Comparison of ENCODE assay signal across 10 cellular contexts in the genomic region with DNA sequence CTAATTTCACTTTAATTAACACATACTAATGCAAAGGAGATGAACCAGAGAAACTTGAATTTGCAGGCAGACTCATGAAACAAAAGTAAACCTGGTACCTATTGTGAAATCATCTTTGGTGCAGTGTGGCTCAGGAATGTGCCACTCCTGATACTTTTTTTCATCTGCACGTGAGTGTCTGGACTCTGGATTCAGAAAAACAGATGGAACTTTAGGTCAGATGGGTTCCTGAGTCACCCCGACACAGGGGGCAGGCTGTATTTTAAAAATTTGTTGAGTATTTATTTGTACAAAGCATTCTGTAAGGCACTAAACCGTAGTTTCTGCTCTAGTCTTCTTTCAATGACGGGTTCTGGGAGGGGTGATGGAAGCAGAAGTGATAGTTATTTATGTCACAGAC. TPM values are rescaled to one million over a fixed set of nuclear protein-coding genes. Genes with fewer than 3 reads are reported as not detected.
DNase-seq lines count a peak whose midpoint lies in the region; ATAC-seq and TF ChIP-seq lines count a peak whose summit lies in the region.
"Had no signal": no experiment of that assay in that cellular context is flagged by ENCODE, and none has a peak within 500 bp of the region (broad histone marks: within the 10 kb centered on the region; RNA-seq: fewer than 3 reads in every experiment).

No MANE protein-coding gene starts in this region.

- TF ChIP-seq CTCF in astrocyte of the spinal cord (IDR thresholded peaks at IDR 0.05; ENCODE audit: low read depth, low read length) (no peak), left lung (IDR thresholded peaks at IDR 0.05) (no peak), transverse colon (IDR thresholded peaks at IDR 0.05) (no peak)

- H3K4me3 ChIP-seq in astrocyte of the spinal cord (ENCODE audit: low read depth, low read length) (no peak overlapping the region), left lung (no peak overlapping the region), transverse colon (no peak overlapping the region)

- H3K27ac Mint-ChIP-seq in activated naive CD4-positive, alpha-beta T cell treated with anti-CD3 and anti-CD28 coated beads, Interleukin-2, amount 50 U/mL, for 24 hours = peak overlapping the region; percentile 87

- peaks cover 12% of the 10 kb centered on the region for H3K27me3 Mint-ChIP-seq in activated naive CD4-positive, alpha-beta T cell treated with anti-CD3 and anti-CD28 coated beads, Interleukin-2, amount 50 U/mL, for 24 hours

- H3K4me1 ChIP-seq in left lung (peaks cover 14 to 26% of the 10 kb centered on the region in 2 donors), transverse colon (peaks cover 4 to 17% (median 9%) of the 10 kb centered on the region in 4 donors)
- H3K4me1 ChIP-seq: BE2C had no signal

- in situ Hi-C loops in astrocyte of the spinal cord (cut with HindIII; ENCODE audit: low sequenced_read_pairs) = no loop called here
- in situ Hi-C loops in transverse colon (cut with MboI; ENCODE audit: low pct_ligation_motif_present in 1 of 4, low pct_unique_long_range_greater_than_20kb in 1 of 4, low sequenced_read_pairs in 3 of 4) = loop anchor here in 2 of 4 donors (25.0 kb wide), 1 partner anchor 1256 kb away; no protein-coding TSS in a partner anchor

- H3K4me1 Mint-ChIP-seq in activated naive CD4-positive, alpha-beta T cell treated with anti-CD3 and anti-CD28 coated beads, Interleukin-2, amount 50 U/mL, for 24 hours = peaks cover 29% of the 10 kb centered on the region

- intact Hi-C loops in left lung (cut with DNase I) (no loop called here), transverse colon (cut with DNase I; ENCODE audit: low total_unique reads) (no loop called here)

- no peaks in the 10 kb centered on the region for H3K9me3 ChIP-seq in left lung
- no peaks in the 10 kb centered on the region for H3K9me3 ChIP-seq in transverse colon
- H3K9me3 ChIP-seq: BE2C had no signal

- no peaks in the 10 kb centered on the region for H3K9me3 Mint-ChIP-seq in activated naive CD4-positive, alpha-beta T cell treated with anti-CD3 and anti-CD28 coated beads, Interleukin-2, amount 50 U/mL, for 24 hours

- H3K27me3 ChIP-seq in left lung (no peaks in the 10 kb centered on the region), transverse colon (no peaks in the 10 kb centered on the region)

- DNase-seq in activated naive CD4-positive, alpha-beta T cell (lab: John Stamatoyannopoulos, UW) = no peak
- peak; percentile 81 for DNase-seq in astrocyte of the spinal cord (ENCODE audit: low read depth, low spot score)
- DNase-seq in left lung = no peak
- DNase-seq in transverse colon = no peak
- DNase-seq in NCI-H526 treated with DMSO at 0.1 percent for 48 hours (lab: John Stamatoyannopoulos, UW) = no peak
- no peak for DNase-seq in cortex of kidney (lab: John Stamatoyannopoulos, UW)
- no peak for DNase-seq in activated naive CD4-positive, alpha-beta T cell treated with anti-CD3 and anti-CD28 coated beads, Interleukin-2, amount 50 U/mL, for 16 hours
- DNase-seq: activated CD4-positive, alpha-beta T cell treated with anti-CD3 and anti-CD28 coated beads, Interleukin-2, amount 50 U/mL, for 4 hours; BE2C had no signal

- no peak for TF ChIP-seq POLR2A in transverse colon (IDR thresholded peaks at IDR 0.05)

- H3K4me3 Mint-ChIP-seq in activated naive CD4-positive, alpha-beta T cell treated with anti-CD3 and anti-CD28 coated beads, Interleukin-2, amount 50 U/mL, for 24 hours = peak overlapping the region; percentile 59

- peak; percentile 60 for ATAC-seq in left lung

- WGBS in transverse colon (ENCODE audit: low coverage in 1 of 2), 2 donors = 46 to 68% methylated on average over 4 of the region's 4 CpGs

- peak overlapping the region in 1 of 2 donors; percentile 25 for H3K27ac ChIP-seq in left lung
- peak overlapping the region in 3 of 4 donors; percentile 34 to 69 (median 38) for H3K27ac ChIP-seq in transverse colon

- H3K36me3 Mint-ChIP-seq in activated naive CD4-positive, alpha-beta T cell treated with anti-CD3 and anti-CD28 coated beads, Interleukin-2, amount 50 U/mL, for 24 hours = no peaks in the 10 kb centered on the region

- no peaks in the 10 kb centered on the region for H3K36me3 ChIP-seq in left lung
- H3K36me3 ChIP-seq in transverse colon = no peaks in the 10 kb centered on the region
- H3K36me3 ChIP-seq: BE2C had no signal

- TF ChIP-seq EP300 in transverse colon (IDR thresholded peaks at IDR 0.05; ENCODE audit: low read depth) = no peak

RNA-seq across cellular contexts. Expression of a gene that starts 52.2 kb away (rescaled TPM):
- total RNA-seq in left lung (10 to 100 TPM; 25.0 to 37.2 TPM), transverse colon (10 to 100 TPM; 29.5 to 72.9 (median 43.0) TPM)
